8 cellular contexts compared by ENCODE assay signal in the genomic region with DNA sequence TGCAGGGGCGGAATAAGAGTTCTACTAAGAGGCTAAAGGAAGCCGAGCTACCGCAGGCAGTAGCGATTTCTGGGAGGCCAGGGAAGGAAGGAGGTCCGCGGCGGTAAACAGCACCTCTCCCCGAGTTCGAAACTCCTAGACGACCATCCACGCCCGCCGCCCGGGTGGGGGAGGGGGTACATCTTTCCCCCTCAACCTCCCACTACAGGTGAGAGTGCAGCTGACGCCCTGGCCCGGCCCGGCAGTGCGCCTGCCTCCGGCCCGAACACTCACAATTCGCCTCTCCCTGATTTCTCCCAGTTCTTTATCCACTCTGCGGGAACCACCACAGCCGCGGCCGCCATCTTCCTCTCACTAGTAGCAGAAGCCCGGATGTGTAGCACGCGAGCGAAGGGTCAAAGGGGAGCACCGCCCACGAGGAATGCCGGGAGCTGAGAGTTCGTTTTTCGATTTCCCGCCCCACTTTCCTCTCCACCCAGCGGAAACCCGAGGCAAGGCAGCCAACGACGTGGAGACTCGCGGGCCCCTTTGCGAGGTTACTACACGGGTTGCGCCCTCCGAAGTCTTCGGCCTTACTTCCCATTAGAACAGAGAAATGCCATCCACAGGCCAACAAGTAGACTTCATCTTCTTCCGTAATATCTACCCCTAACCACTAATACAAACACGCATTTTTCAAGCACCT. TPM values are rescaled to one million over a fixed set of nuclear protein-coding genes. Genes with fewer than 3 reads are reported as not detected.
DNase-seq lines count a peak whose midpoint lies in the region; ATAC-seq and TF ChIP-seq lines count a peak whose summit lies in the region.

A gene with protein sequence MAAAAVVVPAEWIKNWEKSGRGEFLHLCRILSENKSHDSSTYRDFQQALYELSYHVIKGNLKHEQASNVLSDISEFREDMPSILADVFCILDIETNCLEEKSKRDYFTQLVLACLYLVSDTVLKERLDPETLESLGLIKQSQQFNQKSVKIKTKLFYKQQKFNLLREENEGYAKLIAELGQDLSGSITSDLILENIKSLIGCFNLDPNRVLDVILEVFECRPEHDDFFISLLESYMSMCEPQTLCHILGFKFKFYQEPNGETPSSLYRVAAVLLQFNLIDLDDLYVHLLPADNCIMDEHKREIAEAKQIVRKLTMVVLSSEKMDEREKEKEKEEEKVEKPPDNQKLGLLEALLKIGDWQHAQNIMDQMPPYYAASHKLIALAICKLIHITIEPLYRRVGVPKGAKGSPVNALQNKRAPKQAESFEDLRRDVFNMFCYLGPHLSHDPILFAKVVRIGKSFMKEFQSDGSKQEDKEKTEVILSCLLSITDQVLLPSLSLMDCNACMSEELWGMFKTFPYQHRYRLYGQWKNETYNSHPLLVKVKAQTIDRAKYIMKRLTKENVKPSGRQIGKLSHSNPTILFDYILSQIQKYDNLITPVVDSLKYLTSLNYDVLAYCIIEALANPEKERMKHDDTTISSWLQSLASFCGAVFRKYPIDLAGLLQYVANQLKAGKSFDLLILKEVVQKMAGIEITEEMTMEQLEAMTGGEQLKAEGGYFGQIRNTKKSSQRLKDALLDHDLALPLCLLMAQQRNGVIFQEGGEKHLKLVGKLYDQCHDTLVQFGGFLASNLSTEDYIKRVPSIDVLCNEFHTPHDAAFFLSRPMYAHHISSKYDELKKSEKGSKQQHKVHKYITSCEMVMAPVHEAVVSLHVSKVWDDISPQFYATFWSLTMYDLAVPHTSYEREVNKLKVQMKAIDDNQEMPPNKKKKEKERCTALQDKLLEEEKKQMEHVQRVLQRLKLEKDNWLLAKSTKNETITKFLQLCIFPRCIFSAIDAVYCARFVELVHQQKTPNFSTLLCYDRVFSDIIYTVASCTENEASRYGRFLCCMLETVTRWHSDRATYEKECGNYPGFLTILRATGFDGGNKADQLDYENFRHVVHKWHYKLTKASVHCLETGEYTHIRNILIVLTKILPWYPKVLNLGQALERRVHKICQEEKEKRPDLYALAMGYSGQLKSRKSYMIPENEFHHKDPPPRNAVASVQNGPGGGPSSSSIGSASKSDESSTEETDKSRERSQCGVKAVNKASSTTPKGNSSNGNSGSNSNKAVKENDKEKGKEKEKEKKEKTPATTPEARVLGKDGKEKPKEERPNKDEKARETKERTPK (N-terminal part only) (minus strand): TSS at position 374 of the 685 bp plus-strand sequence. CDS start 30 bp downstream, at position 344.

- peak within 1 kb of the TSS; percentile 35 for H3K56ac ChIP-seq in IMR-90 (ENCODE audit: extremely low read depth, insufficient read depth, low read length)

- H4K8ac ChIP-seq in IMR-90 (ENCODE audit: low read depth in 2 of 2, low read length in 2 of 2) = peak within 1 kb of the TSS; percentile 50 to 100

- H3K4me1 ChIP-seq in IMR-90 (ENCODE audit: control insufficient read depth, insufficient read depth, low read length) = peaks cover 1% of the 10 kb centered on the region; the same call in 1 of the 2 replicates

- peak within 1 kb of the TSS; percentile 89 for H3K27ac ChIP-seq in IMR-90 (ENCODE audit: insufficient read depth, low read length)

- peak within 1 kb of the TSS; percentile 95 for H2AK9ac ChIP-seq in IMR-90 (replicated peaks; ENCODE audit: low read depth, low read length, poor library complexity)

- H3K9ac ChIP-seq in IMR-90 (ENCODE audit: low read depth, low read length) = peak within 1 kb of the TSS; percentile 84

- H2BK5ac ChIP-seq in IMR-90 (ENCODE audit: low read depth, low read length, poor library complexity, severe bottlenecking) = peak within 1 kb of the TSS; percentile 89

- H3K79me1 ChIP-seq in IMR-90 (ENCODE audit: low read depth in 1 of 2, low read length in 2 of 2) = peaks cover 0 to 5% of the 10 kb centered on the region in 2 experiments; a peak in 1 of 4 replicates

- no peaks in the 10 kb centered on the region for H3K36me3 ChIP-seq in IMR-90 (ENCODE audit: control insufficient read depth, insufficient read depth, low read length)

- H2BK120ac ChIP-seq in IMR-90 (ENCODE audit: low read depth, low read length) = peak within 1 kb of the TSS; percentile 59

- peak within 1 kb of the TSS; percentile 97 for H3K4me2 ChIP-seq in IMR-90 (ENCODE audit: low read depth, low read length)

- DNase-seq in DMS153 (lab: John Stamatoyannopoulos, UW) (peak; percentile 92), IMR-90 (peak; percentile 82), OCI-M2 (lab: John Stamatoyannopoulos, UW; ENCODE audit: unreplicated experiment) (peak; percentile 6), activated T-cell treated with anti-CD3 and anti-CD28 coated beads for 48 hours (ENCODE audit: low read depth) (peak; percentile 67), epithelial cell of proximal tubule (ENCODE audit: low read depth) (no peak), mucosa of gallbladder (ENCODE audit: low spot score) (peak; percentile 84)
- peak; percentile 53 to 64 for DNase-seq in stimulated activated CD8-positive, alpha-beta memory T cell treated with anti-CD3 and anti-CD28 coated beads, Interleukin-4, amount 100 ng/mL, for 4 hours (ENCODE audit: low read depth in 2 of 2, low spot score in 1 of 2)

- ATAC-seq in GM21526 (IDR thresholded peaks at IDR 0.05; ENCODE audit: low FRiP score, unreplicated experiment) = peak; percentile 84
- ATAC-seq in IMR-90 (ENCODE audit: low read depth) = peak; percentile 82

- peak within 1 kb of the TSS; percentile 96 for H2AFZ ChIP-seq in IMR-90 (replicated peaks; ENCODE audit: low read length, poor library complexity)

- POLR2A ChIA-PET in IMR-90 (lab: Charles Lee; ENCODE audit: unreplicated experiment) = no interaction called here

- no peaks in the 10 kb centered on the region for H3K9me3 ChIP-seq in IMR-90 (ENCODE audit: control insufficient read depth, insufficient read depth, low read length)

- H3K23ac ChIP-seq in IMR-90 (ENCODE audit: low read depth, low read length) = peak within 1 kb of the TSS; percentile 96

- intact Hi-C loops in IMR-90 (cut with micrococcal nuclease) = no loop called here

- 46% methylated on average over 7 of the region's 48 CpGs; no CpG with 5 or more reads in 1 of the 2 experiments for WGBS in IMR-90 (ENCODE audit: extremely low coverage in 2 of 2, insufficient read length in 1 of 2), 2 experiments

- peaks cover 11% of the 10 kb centered on the region for H4K20me1 ChIP-seq in IMR-90 (ENCODE audit: insufficient read depth, low read length)

- H4K91ac ChIP-seq in IMR-90 (ENCODE audit: insufficient read depth, low read depth, low read length) = peak within 1 kb of the TSS; percentile 62; the same call in 1 of the 2 replicates

- peak; percentile 42 for TF ChIP-seq CTCF in IMR-90 (conservative IDR thresholded peaks at IDR 0.05; ENCODE audit: low read depth, low read length)
- peak; percentile 35 for TF ChIP-seq CTCF in epithelial cell of proximal tubule (conservative IDR thresholded peaks at IDR 0.05; ENCODE audit: low read depth, low read length)

- no TSS peak for BruUV-seq in IMR-90 (replicated peaks; lab: Mats Ljungman, UMichigan)

- H3K18ac ChIP-seq in IMR-90 (ENCODE audit: low read depth, low read length) = peak within 1 kb of the TSS; percentile 64

- H3K4me3 ChIP-seq in IMR-90 (ENCODE audit: insufficient read depth, low read depth, low read length) = peak within 1 kb of the TSS; percentile 87
- H3K4me3 ChIP-seq in epithelial cell of proximal tubule (ENCODE audit: low read depth, low read length) = peak within 1 kb of the TSS; percentile 83

- peak within 1 kb of the TSS; percentile 59 for H4K5ac ChIP-seq in IMR-90 (ENCODE audit: low read depth, low read length)

- H3K27me3 ChIP-seq in IMR-90 (ENCODE audit: control insufficient read depth, insufficient read depth, low read length) = no peaks in the 10 kb centered on the region

- H2BK20ac ChIP-seq in IMR-90 (ENCODE audit: low read depth, low read length) = peak within 1 kb of the TSS; percentile 82; the same call in 1 of the 2 replicates

- H3K14ac ChIP-seq in IMR-90 (replicated peaks; ENCODE audit: low read depth, low read length) = peak within 1 kb of the TSS; percentile 97

- no peak within 1 kb of the TSS for H2BK15ac ChIP-seq in IMR-90 (ENCODE audit: low read depth, low read length)

- H3K4ac ChIP-seq in IMR-90 (ENCODE audit: low read depth, low read length) = peak within 1 kb of the TSS; percentile 95

- no peaks in the 10 kb centered on the region for H3K9me1 ChIP-seq in IMR-90 (ENCODE audit: insufficient read depth, low read length)

- TF ChIP-seq RAD21 in IMR-90 (IDR thresholded peaks at IDR 0.05; ENCODE audit: low read length) = no peak

- dilution Hi-C loops in IMR-90 (cut with HindIII; ENCODE audit: low sequenced_read_pairs, unreplicated experiment) = no loop called here

- TF ChIP-seq POLR2A in IMR-90 (IDR thresholded peaks at IDR 0.05; ENCODE audit: low read depth, low read length) = peak; percentile 69; the same call in 1 of the 2 replicates

- H2AK5ac ChIP-seq in IMR-90 (ENCODE audit: low read depth, low read length) = peak within 1 kb of the TSS; percentile 67; the same call in 1 of the 2 replicates

- CTCF ChIA-PET in IMR-90 (lab: Yijun Ruan, JAX) = interaction anchor here (0.5 kb wide), 1 partner anchor 21 kb away, joined by 3 read pairs; no protein-coding TSS in a partner anchor

- in situ Hi-C loops in IMR-90 (cut with MboI; ENCODE audit: low sequenced_read_pairs) = no loop called here

TF ChIP-seq in IMR-90, 13 proteins besides CTCF, POLR2A, EP300 and RAD21:
- TF ChIP-seq BHLHE40 (IDR thresholded peaks at IDR 0.05; ENCODE audit: low read depth, low read length) (peak; percentile 96), SMC3 (IDR thresholded peaks at IDR 0.05; ENCODE audit: low read depth, low read length) (peak; percentile 21; the same call in 1 of the 2 replicates), MAZ (IDR thresholded peaks at IDR 0.05; ENCODE audit: borderline replicate concordance, low read depth, low read length) (peak; percentile 14; the same call in 1 of the 2 replicates), MXI1 (IDR thresholded peaks at IDR 0.05; ENCODE audit: borderline replicate concordance, low read depth, low read length) (peak; percentile 38; the same call in 1 of the 2 replicates)
- TF ChIP-seq, protein P1, sequence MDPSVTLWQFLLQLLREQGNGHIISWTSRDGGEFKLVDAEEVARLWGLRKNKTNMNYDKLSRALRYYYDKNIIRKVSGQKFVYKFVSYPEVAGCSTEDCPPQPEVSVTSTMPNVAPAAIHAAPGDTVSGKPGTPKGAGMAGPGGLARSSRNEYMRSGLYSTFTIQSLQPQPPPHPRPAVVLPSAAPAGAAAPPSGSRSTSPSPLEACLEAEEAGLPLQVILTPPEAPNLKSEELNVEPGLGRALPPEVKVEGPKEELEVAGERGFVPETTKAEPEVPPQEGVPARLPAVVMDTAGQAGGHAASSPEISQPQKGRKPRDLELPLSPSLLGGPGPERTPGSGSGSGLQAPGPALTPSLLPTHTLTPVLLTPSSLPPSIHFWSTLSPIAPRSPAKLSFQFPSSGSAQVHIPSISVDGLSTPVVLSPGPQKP (IDR thresholded peaks at IDR 0.05; ENCODE audit: borderline replicate concordance, low read depth, low read length) = no peak
TF ChIP-seq in IMR-90: peak in this region for 4.

RNA-seq across cellular contexts. Expression of the gene that starts here (rescaled TPM):
- total RNA-seq in IMR-90 (2012; rRNA removed) = 58.8 and 93.9 TPM in 2 replicates
- polyA plus RNA-seq in IMR-90 (2012; rRNA removed) = 37.4 and 42.9 TPM in 2 replicates
- 4.0 and 5.5 TPM in 2 replicates for polyA plus RNA-seq in IMR-90 (2012; cell fraction: cytosol; rRNA removed)
- polyA plus RNA-seq in IMR-90 (2012; cell fraction: nucleus; rRNA removed; ENCODE audit: low replicate concordance) = 14.3 and 148 TPM in 2 replicates
- total RNA-seq in epithelial cell of proximal tubule = 42.2 and 47.4 TPM in 2 replicates
- 63.8 TPM for total RNA-seq in mucosa of gallbladder
